Comparison of ENCODE assay signal across 25 cellular contexts in the genomic region with DNA sequence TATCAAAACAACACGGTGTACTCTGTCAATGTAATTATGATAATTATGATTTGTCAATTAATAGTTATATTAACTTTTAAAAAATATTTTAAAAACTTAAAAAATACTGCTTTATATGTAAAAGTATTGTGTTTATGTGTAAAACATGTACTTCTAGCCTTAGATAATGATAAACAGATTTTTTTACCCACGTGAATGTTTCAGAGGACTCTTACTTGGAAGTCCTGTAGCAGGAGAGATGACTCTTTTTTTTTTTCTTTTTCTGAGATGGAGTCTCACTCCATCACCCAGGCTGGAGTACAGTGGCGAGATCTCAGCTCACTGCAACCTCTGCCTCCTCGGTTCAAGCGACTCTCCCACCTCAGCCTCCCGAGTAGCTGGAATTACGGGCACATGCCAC. TPM values are rescaled to one million over a fixed set of nuclear protein-coding genes. Genes with fewer than 3 reads are reported as not detected.
"Had no signal": no experiment of that assay in that cellular context is flagged by ENCODE, and none has a peak within 500 bp of the region (broad histone marks: within the 10 kb centered on the region; RNA-seq: fewer than 3 reads in every experiment).

No MANE protein-coding gene starts in this region.

- H3K27me3 ChIP-seq: ovary, sigmoid colon, tibial artery had no signal

- H3K36me3 ChIP-seq: esophagus squamous epithelium, heart right ventricle, lower lobe of right lung, ovary, sigmoid colon, tibial artery had no signal

- H3K9me3 Mint-ChIP-seq: effector memory CD8-positive, alpha-beta T cell; naive thymus-derived CD8-positive, alpha-beta T cell; nephron progenitor cell; stimulated activated naive CD8-positive, alpha-beta T cell treated with anti-CD3 and anti-CD28 coated beads, Interleukin-15, amount 100 ng/mL, for 72 hours; type B pancreatic cell had no signal

- H3K4me3 Mint-ChIP-seq: effector memory CD8-positive, alpha-beta T cell; nephron progenitor cell; stimulated activated naive CD8-positive, alpha-beta T cell treated with anti-CD3 and anti-CD28 coated beads, Interleukin-15, amount 100 ng/mL, for 72 hours; type B pancreatic cell had no signal

- H3K4me3 ChIP-seq: coronary artery, esophagus squamous epithelium, heart right ventricle, lower lobe of right lung, ovary, psoas muscle, sigmoid colon, tibial artery had no signal

- H3K4me1 ChIP-seq: lower lobe of right lung had no signal

- H3K27ac Mint-ChIP-seq: effector memory CD8-positive, alpha-beta T cell; naive thymus-derived CD8-positive, alpha-beta T cell; nephron progenitor cell; stimulated activated naive CD8-positive, alpha-beta T cell treated with anti-CD3 and anti-CD28 coated beads, Interleukin-15, amount 100 ng/mL, for 72 hours; type B pancreatic cell had no signal

- H3K9me3 ChIP-seq: esophagus squamous epithelium, heart right ventricle, lower lobe of right lung, ovary, psoas muscle, sigmoid colon, tibial artery had no signal

- H3K36me3 Mint-ChIP-seq: naive thymus-derived CD8-positive, alpha-beta T cell had no signal

- DNase-seq: effector memory CD8-positive, alpha-beta T cell; erythroblast; esophagus squamous epithelium; foreskin melanocyte; glutamatergic neuron; heart right ventricle; hippocampal formation; kidney glomerular epithelial cell; left ventricle myocardium superior; lower lobe of right lung; naive thymus-derived CD8-positive, alpha-beta T cell; nephron progenitor cell; nucleus accumbens; ovary; posterior cingulate gyrus; psoas muscle; right cardiac atrium; sigmoid colon; stimulated activated CD4-positive, alpha-beta T cell treated with anti-CD3 and anti-CD28 coated beads, Interleukin-2, amount 100 ng/mL, for 24 hours; stimulated activated CD4-positive, alpha-beta T cell treated with anti-CD3 and anti-CD28 coated beads, Interleukin-4, amount 100 ng/mL, for 24 hours; stimulated activated naive CD4-positive, alpha-beta T cell; stimulated activated naive CD8-positive, alpha-beta T cell treated with anti-CD3 and anti-CD28 coated beads, Interleukin-15, amount 100 ng/mL, for 72 hours; tibial artery had no signal

- H3K27ac ChIP-seq: coronary artery, esophagus squamous epithelium, heart right ventricle, lower lobe of right lung, ovary, psoas muscle, sigmoid colon, tibial artery had no signal

RNA-seq across cellular contexts. Expression of a gene that starts 6.2 kb away (rescaled TPM):
- polyA plus RNA-seq: naive thymus-derived CD8-positive, alpha-beta T cell had no signal
